Comparison of ENCODE assay signal across 1 cellular context in genomic region chr17:50853015-50853615, GRCh38.
TF ChIP-seq lines count a peak whose summit lies in the region.

No MANE protein-coding gene starts in this region.

TF ChIP-seq in endothelial cell of umbilical vein, 7 proteins besides CTCF, POLR2A, EP300 and RAD21:
- no peak for TF ChIP-seq GATA2 (IDR thresholded peaks at IDR 0.05; ENCODE audit: insufficient read depth, insufficient read length, low read depth, low read length)
- no peak for TF ChIP-seq POLR2AphosphoS5 (IDR thresholded peaks at IDR 0.05; ENCODE audit: insufficient read depth, low read depth, low read length)
- no peak for TF ChIP-seq MAX (IDR thresholded peaks at IDR 0.05; ENCODE audit: insufficient read depth, insufficient read length)
- TF ChIP-seq JUN (IDR thresholded peaks at IDR 0.05; ENCODE audit: borderline replicate concordance, insufficient read depth, insufficient read length, low read depth) = no peak
- TF ChIP-seq MYC (IDR thresholded peaks at IDR 0.05; ENCODE audit: low read depth, low read length) = no peak
- no peak for TF ChIP-seq EZH2 (IDR thresholded peaks at IDR 0.05; ENCODE audit: borderline replicate concordance, low read depth, low read length, severe bottlenecking)
- TF ChIP-seq FOS (IDR thresholded peaks at IDR 0.05; ENCODE audit: borderline replicate concordance, insufficient read depth, low read length) = no peak
